Comparison of ENCODE assay signal across 24 cellular contexts in the genomic region with DNA sequence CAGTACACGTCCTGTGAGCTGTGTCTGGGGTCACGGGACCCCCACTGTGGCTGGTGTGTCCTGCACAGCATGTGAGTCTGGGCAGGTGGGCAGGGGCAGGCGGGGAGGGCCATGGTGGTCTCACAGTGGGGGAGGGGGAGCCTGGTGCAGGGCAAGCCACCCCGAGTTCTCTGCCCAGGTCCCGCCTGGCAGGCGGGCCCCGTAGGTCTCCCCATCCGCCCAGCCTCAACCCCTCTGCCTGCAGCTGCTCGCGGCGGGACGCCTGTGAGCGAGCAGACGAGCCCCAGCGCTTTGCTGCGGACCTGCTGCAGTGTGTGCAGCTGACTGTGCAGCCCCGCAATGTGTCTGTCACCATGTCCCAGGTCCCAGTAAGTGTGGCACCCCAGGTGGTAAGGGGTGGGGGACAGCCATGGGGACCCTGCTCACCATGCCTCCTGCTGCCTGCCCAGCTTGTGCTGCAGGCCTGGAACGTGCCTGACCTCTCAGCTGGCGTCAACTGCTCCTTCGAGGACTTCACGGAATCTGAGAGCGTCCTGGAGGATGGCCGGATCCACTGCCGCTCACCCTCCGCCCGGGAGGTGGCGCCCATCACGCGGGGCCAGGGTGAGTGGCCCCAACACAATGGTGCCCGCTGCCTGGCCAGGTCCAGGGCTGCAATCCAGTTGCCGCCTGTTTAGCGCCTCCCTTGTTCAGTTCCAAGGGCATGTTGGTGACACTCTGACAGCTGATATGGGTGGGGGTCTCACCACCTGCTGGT.
"Had no signal": no experiment of that assay in that cellular context is flagged by ENCODE, and none has a peak within 500 bp of the region (broad histone marks: within the 10 kb centered on the region; RNA-seq: fewer than 3 reads in every experiment).

No MANE protein-coding gene starts in this region.

- H3K4me3 ChIP-seq: cardiac muscle cell, heart right ventricle, upper lobe of left lung had no signal

- ATAC-seq: activated T-cell treated with anti-CD3 and anti-CD28 coated beads, Interleukin-2, amount 50 U/mL, for 4 hours; heart right ventricle; left cardiac atrium; naive thymus-derived CD4-positive, alpha-beta T cell; sciatic nerve; stimulated activated naive B cell treated with anti-CD40 and anti-IgM and Interleukin-4, amounts not matched to agents 10 μg/mL and 1 μg/mL and 100 μg/mL, for 72 hours had no signal

- DNase-seq: activated CD4-positive, alpha-beta T cell treated with anti-CD3 and anti-CD28 coated beads for 4 hours; activated CD4-positive, alpha-beta T cell treated with anti-CD3 and anti-CD28 coated beads, Interleukin-2, amount 50 U/mL, for 48 hours; activated CD4-positive, CD25-positive, alpha-beta regulatory T cell; activated CD8-positive, alpha-beta memory T cell treated with anti-CD3 and anti-CD28 coated beads, Interleukin-2, amount 50 U/mL, for 48 hours; activated naive CD4-positive, alpha-beta T cell; activated naive CD8-positive, alpha-beta T cell treated with anti-CD3 and anti-CD28 coated beads, Interleukin-2, amount 10 ng/mL, durations not matched to agents 7 days and 5 days; activated T-cell treated with anti-CD3 and anti-CD28 coated beads, Interleukin-2, amount 50 U/mL, for 4 hours; amygdala; foreskin fibroblast; heart right ventricle; islet precursor cell; left cardiac atrium; naive thymus-derived CD4-positive, alpha-beta T cell; posterior cingulate gyrus; small intestine; stimulated activated CD4-positive, alpha-beta T cell treated with anti-CD3 and anti-CD28 coated beads, Interleukin-15, amount 100 ng/mL, for 24 hours; stimulated activated naive B cell treated with anti-CD40 and anti-IgM and Interleukin-4, amounts not matched to agents 10 μg/mL and 1 μg/mL and 100 μg/mL, for 72 hours; T-helper 9 cell had no signal

- H3K27me3 ChIP-seq: cardiac muscle cell, heart right ventricle, upper lobe of left lung had no signal

- H3K36me3 ChIP-seq: cardiac muscle cell had no signal

- H3K27ac ChIP-seq: cardiac muscle cell, heart right ventricle had no signal

- H3K4me1 Mint-ChIP-seq: activated naive CD8-positive, alpha-beta T cell treated with anti-CD3 and anti-CD28 coated beads, Interleukin-2, amount 10 ng/mL, durations not matched to agents 7 days and 5 days had no signal

- H3K36me3 Mint-ChIP-seq: activated naive CD8-positive, alpha-beta T cell treated with anti-CD3 and anti-CD28 coated beads, Interleukin-2, amount 10 ng/mL, durations not matched to agents 7 days and 5 days had no signal

- H3K9me3 Mint-ChIP-seq: activated naive CD8-positive, alpha-beta T cell treated with anti-CD3 and anti-CD28 coated beads, Interleukin-2, amount 10 ng/mL, durations not matched to agents 7 days and 5 days; activated T-cell treated with anti-CD3 and anti-CD28 coated beads, Interleukin-2, amount 50 U/mL, for 4 hours; activated T-helper 2 cell treated with anti-CD3 and anti-CD28 coated beads, Interferon-gamma antibody, Interleukin-2, Interleukin-4, amounts not matched to agents 10 μg/mL and 5 μg/mL and 100 μg/mL, durations not matched to agents 14 hours and 24 hours and 36 hours; memory B cell; naive thymus-derived CD4-positive, alpha-beta T cell; neural crest cell; stimulated activated naive B cell treated with anti-CD40 and anti-IgM and Interleukin-4, amounts not matched to agents 10 μg/mL and 1 μg/mL and 100 μg/mL, for 72 hours had no signal

- H3K4me3 Mint-ChIP-seq: activated naive CD8-positive, alpha-beta T cell treated with anti-CD3 and anti-CD28 coated beads, Interleukin-2, amount 10 ng/mL, durations not matched to agents 7 days and 5 days; activated T-cell treated with anti-CD3 and anti-CD28 coated beads, Interleukin-2, amount 50 U/mL, for 4 hours; memory B cell; naive thymus-derived CD4-positive, alpha-beta T cell; neural crest cell; stimulated activated naive B cell treated with anti-CD40 and anti-IgM and Interleukin-4, amounts not matched to agents 10 μg/mL and 1 μg/mL and 100 μg/mL, for 72 hours had no signal

- H3K27ac Mint-ChIP-seq: activated naive CD8-positive, alpha-beta T cell treated with anti-CD3 and anti-CD28 coated beads, Interleukin-2, amount 10 ng/mL, durations not matched to agents 7 days and 5 days; activated T-helper 2 cell treated with anti-CD3 and anti-CD28 coated beads, Interferon-gamma antibody, Interleukin-2, Interleukin-4, amounts not matched to agents 10 μg/mL and 5 μg/mL and 100 μg/mL, durations not matched to agents 14 hours and 24 hours and 36 hours; memory B cell; naive thymus-derived CD4-positive, alpha-beta T cell had no signal

- H3K27me3 Mint-ChIP-seq: activated naive CD8-positive, alpha-beta T cell treated with anti-CD3 and anti-CD28 coated beads, Interleukin-2, amount 10 ng/mL, durations not matched to agents 7 days and 5 days; memory B cell; naive thymus-derived CD4-positive, alpha-beta T cell; stimulated activated naive B cell treated with anti-CD40 and anti-IgM and Interleukin-4, amounts not matched to agents 10 μg/mL and 1 μg/mL and 100 μg/mL, for 72 hours had no signal

- H3K9me3 ChIP-seq: heart right ventricle, upper lobe of left lung had no signal
